ENCODE assay signal across 31 cellular contexts in the genomic region with DNA sequence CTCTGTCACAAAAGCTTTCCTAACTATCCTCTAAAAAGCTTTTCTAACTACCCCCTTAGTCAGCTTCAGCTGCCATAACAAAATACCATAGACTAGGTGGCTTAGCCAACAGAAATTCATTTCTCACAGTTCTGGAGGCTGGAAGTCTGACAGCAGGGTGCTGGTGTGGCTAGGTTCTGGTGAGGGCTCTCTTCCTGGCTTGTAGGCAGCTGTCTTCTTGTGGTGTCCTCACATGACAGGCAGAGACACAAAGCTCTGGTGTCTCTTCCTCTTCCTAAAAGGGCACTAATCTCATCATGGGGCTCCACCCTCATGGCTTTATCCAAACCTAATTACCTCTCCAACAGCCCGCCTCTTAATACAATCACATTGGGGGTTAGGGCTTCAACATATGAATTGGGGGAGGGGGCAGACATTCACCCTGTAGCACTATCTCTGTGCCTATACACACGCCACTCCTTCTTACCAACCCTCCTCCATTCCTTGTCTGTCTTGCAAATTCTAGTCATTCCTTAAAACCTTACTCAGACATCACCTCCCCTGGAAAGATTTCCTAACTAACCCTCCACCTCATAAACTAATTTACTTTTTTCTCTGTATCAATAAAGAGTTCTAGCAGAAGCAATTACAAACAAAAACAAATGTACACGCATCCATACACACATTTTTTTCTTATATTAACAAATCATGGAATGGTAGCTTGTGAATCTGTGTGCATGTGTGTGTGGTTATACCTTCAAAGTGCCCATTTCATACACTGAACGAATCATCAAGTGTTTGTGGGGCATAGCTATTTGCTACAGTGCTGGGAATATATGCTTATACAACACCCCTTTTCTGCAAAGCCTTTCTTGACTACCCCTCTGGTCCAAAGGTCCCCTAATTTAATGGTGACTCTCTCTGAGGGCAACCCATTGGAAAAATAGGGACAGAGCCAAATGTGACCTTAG. TPM values are rescaled to one million over a fixed set of nuclear protein-coding genes. Genes with fewer than 3 reads are reported as not detected.
DNase-seq lines count a peak whose midpoint lies in the region; ATAC-seq, FAIRE-seq and TF ChIP-seq lines count a peak whose summit lies in the region.
"Had no signal": no experiment of that assay in that cellular context is flagged by ENCODE, and none has a peak within 500 bp of the region (broad histone marks: within the 10 kb centered on the region; RNA-seq: fewer than 3 reads in every experiment).

No MANE protein-coding gene starts in this region.

- 94% methylated on average over 4 of the region's 4 CpGs for WGBS in HepG2 (ENCODE audit: low lambda C conversion rate)
- 71% methylated on average over 4 of the region's 4 CpGs for WGBS in right lobe of liver (ENCODE audit: insufficient coverage, low coverage, low lambda C conversion rate, missing lambda C conversion rate)

- H3K27ac ChIP-seq in HepG2 (ENCODE audit: extremely low read length, insufficient read depth, low read length), result no peak overlapping the region
- no peak overlapping the region for H3K27ac ChIP-seq in right lobe of liver
- H3K27ac ChIP-seq in astrocyte (ENCODE audit: low read depth, low read length), result peak overlapping the region; percentile 45
- H3K27ac ChIP-seq: SJCRH30, suprapubic skin had no signal

- in situ Hi-C loops in HepG2 (cut with HindIII; ENCODE audit: extremely low pct_ligation_motif_present, low pct_unique_long_range_greater_than_20kb), result no loop called here

- POLR2A ChIA-PET in HepG2 (lab: Yijun Ruan, JAX), result no interaction called here

- TF ChIP-seq CTCF in HepG2 (CRISPR knock-in tag; IDR thresholded peaks at IDR 0.05) (no peak), right lobe of liver (IDR thresholded peaks at IDR 0.05) (no peak), astrocyte (IDR thresholded peaks at IDR 0.05; ENCODE audit: insufficient read depth, low read depth, low read length) (no peak)

- peak overlapping the region; percentile 66 for H3K4me3 Mint-ChIP-seq in astrocyte (ENCODE audit: unreplicated experiment)
- H3K4me3 Mint-ChIP-seq: activated B cell treated with CpG ODN at 0.5 μM for 24 hours; activated naive CD4-positive, alpha-beta T cell treated with anti-CD3 and anti-CD28 coated beads, Interleukin-2, amount 50 U/mL, for 24 hours; CD4-positive, alpha-beta T cell; dendritic cell treated with granulocyte-macrophage colony-stimulating factor and Interleukin-4, amounts not matched to agents 40 ng/mL and 50 ng/mL, for 4 days; mesothelial cell of epicardium; natural killer cell treated with Interleukin-12 subunit alpha and Interleukin-12 subunit beta and Interleukin-15 and Interleukin-18, amount 100 ng/mL, for 72 hours; stimulated activated memory B cell treated with anti-CD40 and anti-IgM and Interleukin-4, amounts not matched to agents 10 μg/mL and 1 μg/mL and 100 μg/mL, for 72 hours had no signal

- DNase-seq in HepG2 (ENCODE audit: low spot score) (no peak), right lobe of liver (no peak), astrocyte (ENCODE audit: low read depth) (peak; percentile 59), myocyte (ENCODE audit: low read depth) (peak; percentile 55), GM12892 (ENCODE audit: insufficient read length) (no peak), sciatic nerve (ENCODE audit: low spot score) (no peak), NCI-H2227 (lab: John Stamatoyannopoulos, UW; ENCODE audit: unreplicated experiment) (no peak), DMS 273 treated with DMSO at 0.1 percent for 48 hours (lab: John Stamatoyannopoulos, UW) (no peak)
- DNase-seq: 8988T; activated B cell treated with CpG ODN at 0.5 μM for 24 hours; activated CD4-positive, alpha-beta T cell treated with anti-CD3 and anti-CD28 coated beads, Interleukin-2, amount 50 U/mL, for 4 hours; AML-193; caudate nucleus; CD4-positive, alpha-beta T cell; H7; left ventricle myocardium superior; NCI-H1092 treated with DMSO at 0.1 percent for 48 hours; NCI-H1930; NCI-H69; stimulated activated CD4-positive, alpha-beta T cell treated with anti-CD3 and anti-CD28 coated beads, Interleukin-4, amount 100 ng/mL, for 4 hours; T-helper 1 cell; uterus had no signal

- no TSS peak for BruUV-seq in HepG2 (replicated peaks; lab: Mats Ljungman, UMichigan)

- TF ChIP-seq EP300 in HepG2 (IDR thresholded peaks at IDR 0.05; ENCODE audit: low read depth in 2 of 2, low read length in 2 of 2), result no peak
- TF ChIP-seq EP300 in HepG2 (CRISPR knock-in tag; IDR thresholded peaks at IDR 0.05; ENCODE audit: borderline replicate concordance), result no peak

- no peaks in the 10 kb centered on the region for H3K27me3 ChIP-seq in HepG2 (ENCODE audit: control insufficient read depth in 1 of 2, insufficient read depth in 2 of 2, low read length in 2 of 2)
- H3K27me3 ChIP-seq in right lobe of liver, result no peaks in the 10 kb centered on the region
- no peaks in the 10 kb centered on the region for H3K27me3 ChIP-seq in astrocyte (ENCODE audit: insufficient read depth, low read length)
- H3K27me3 ChIP-seq: SJCRH30, suprapubic skin, uterus had no signal

- peaks cover 5% of the 10 kb centered on the region for H3K36me3 Mint-ChIP-seq in astrocyte (ENCODE audit: low read depth, unreplicated experiment)
- H3K36me3 Mint-ChIP-seq: activated naive CD4-positive, alpha-beta T cell treated with anti-CD3 and anti-CD28 coated beads, Interleukin-2, amount 50 U/mL, for 24 hours; natural killer cell treated with Interleukin-12 subunit alpha and Interleukin-12 subunit beta and Interleukin-15 and Interleukin-18, amount 100 ng/mL, for 72 hours had no signal

- H3K9me3 Mint-ChIP-seq in astrocyte (ENCODE audit: unreplicated experiment), result no peaks in the 10 kb centered on the region
- H3K9me3 Mint-ChIP-seq: activated naive CD4-positive, alpha-beta T cell treated with anti-CD3 and anti-CD28 coated beads, Interleukin-2, amount 50 U/mL, for 24 hours; CD4-positive, alpha-beta T cell; natural killer cell treated with Interleukin-12 subunit alpha and Interleukin-12 subunit beta and Interleukin-15 and Interleukin-18, amount 100 ng/mL, for 72 hours had no signal

- H2AFZ ChIP-seq in HepG2 (ENCODE audit: low read length) (no peak overlapping the region), astrocyte (ENCODE audit: low read depth, low read length) (no peak overlapping the region)

- no peak for TF ChIP-seq RAD21 in HepG2 (CRISPR knock-in tag; IDR thresholded peaks at IDR 0.05)

- FAIRE-seq in HepG2 (lab: Jason Lieb, UNC), result no peak
- FAIRE-seq in astrocyte (lab: Jason Lieb, UNC), result peak; percentile 52
- no peak for FAIRE-seq in GM12892 (lab: Jason Lieb, UNC)
- FAIRE-seq: islet of Langerhans had no signal

- H3K9ac ChIP-seq in HepG2 (ENCODE audit: insufficient read depth, low read depth, low read length) (no peak overlapping the region), astrocyte (ENCODE audit: low read length) (no peak overlapping the region)

- intact Hi-C loops in HepG2 (cut with micrococcal nuclease; ENCODE audit: unreplicated experiment), result no loop called here
- intact Hi-C loops in right lobe of liver (cut with DNase I), result no loop called here
- intact Hi-C loops in sciatic nerve (cut with DNase I), result no loop called here

- TF ChIP-seq POLR2A in HepG2 (IDR thresholded peaks at IDR 0.05; ENCODE audit: insufficient read depth in 1 of 2, low read depth in 2 of 2, low read length in 2 of 2) (no peak), right lobe of liver (IDR thresholded peaks at IDR 0.05) (no peak), GM12892 (IDR thresholded peaks at IDR 0.05; ENCODE audit: low read depth, low read length) (no peak)

- CTCF ChIA-PET in HepG2 (lab: Yijun Ruan, JAX; ENCODE audit: low intra/inter-chr PET ratio, low total read pairs), result no interaction called here

- peak overlapping the region; percentile 96 for H3K27ac Mint-ChIP-seq in astrocyte (ENCODE audit: unreplicated experiment)
- H3K27ac Mint-ChIP-seq: activated B cell treated with CpG ODN at 0.5 μM for 24 hours; activated naive CD4-positive, alpha-beta T cell treated with anti-CD3 and anti-CD28 coated beads, Interleukin-2, amount 50 U/mL, for 24 hours; CD4-positive, alpha-beta T cell; dendritic cell treated with granulocyte-macrophage colony-stimulating factor and Interleukin-4, amounts not matched to agents 40 ng/mL and 50 ng/mL, for 4 days; IgD-negative memory B cell; mesothelial cell of epicardium; natural killer cell treated with Interleukin-12 subunit alpha and Interleukin-12 subunit beta and Interleukin-15 and Interleukin-18, amount 100 ng/mL, for 72 hours; stimulated activated memory B cell treated with anti-CD40 and anti-IgM and Interleukin-4, amounts not matched to agents 10 μg/mL and 1 μg/mL and 100 μg/mL, for 72 hours had no signal

- H3K36me3 ChIP-seq in HepG2 (replicated peaks in 1 of 2; ENCODE audit: control insufficient read depth in 1 of 2, insufficient read depth in 2 of 2, low read length in 2 of 2), result peaks cover 7 to 9% of the 10 kb centered on the region in 2 experiments; a peak in 4 of 5 replicates
- H3K36me3 ChIP-seq in right lobe of liver, result no peaks in the 10 kb centered on the region
- H3K36me3 ChIP-seq in astrocyte (ENCODE audit: insufficient read depth, low read length), result no peaks in the 10 kb centered on the region
- H3K36me3 ChIP-seq: SJCRH30, suprapubic skin, uterus had no signal

- H3K79me2 ChIP-seq in HepG2 (ENCODE audit: insufficient read depth, low read length), result no peaks in the 10 kb centered on the region
- peaks cover 18% of the 10 kb centered on the region for H3K79me2 ChIP-seq in astrocyte (ENCODE audit: insufficient read depth, low read length)

- H3K9me3 ChIP-seq in HepG2 (ENCODE audit: low read length) (no peaks in the 10 kb centered on the region), right lobe of liver (no peaks in the 10 kb centered on the region), astrocyte (ENCODE audit: insufficient read depth, low read depth, low read length) (no peaks in the 10 kb centered on the region)
- H3K9me3 ChIP-seq: SJCRH30, suprapubic skin, uterus had no signal

- H3K4me2 ChIP-seq in HepG2 (ENCODE audit: low read depth, low read length) (no peak overlapping the region), astrocyte (ENCODE audit: low read length) (peak overlapping the region; percentile 4)

- H3K4me1 ChIP-seq in HepG2 (ENCODE audit: insufficient read depth, low read length) (no peaks in the 10 kb centered on the region), right lobe of liver (no peaks in the 10 kb centered on the region), astrocyte (ENCODE audit: insufficient read depth, low read length) (peaks cover 26% of the 10 kb centered on the region)
- H3K4me1 ChIP-seq: suprapubic skin had no signal

- no peaks in the 10 kb centered on the region for H3K27me3 Mint-ChIP-seq in astrocyte (ENCODE audit: low read depth, unreplicated experiment)
- H3K27me3 Mint-ChIP-seq: dendritic cell treated with granulocyte-macrophage colony-stimulating factor and Interleukin-4, amounts not matched to agents 40 ng/mL and 50 ng/mL, for 4 days had no signal

- no peaks in the 10 kb centered on the region for H4K20me1 ChIP-seq in HepG2 (ENCODE audit: insufficient read depth, low read length)
- peaks cover 3% of the 10 kb centered on the region for H4K20me1 ChIP-seq in astrocyte (ENCODE audit: insufficient read depth, low read length)

- H3K4me3 ChIP-seq in HepG2 (replicated peaks in 1 of 3; ENCODE audit: insufficient read depth in 1 of 3, low read depth in 2 of 3, low read length in 3 of 3) (no peak overlapping the region), right lobe of liver (no peak overlapping the region), astrocyte (ENCODE audit: insufficient read depth, low read depth, low read length) (no peak overlapping the region)
- H3K4me3 ChIP-seq: SJCRH30, suprapubic skin, uterus had no signal

- H3K4me1 Mint-ChIP-seq in astrocyte (ENCODE audit: low read depth, unreplicated experiment), result peaks cover 60% of the 10 kb centered on the region
- H3K4me1 Mint-ChIP-seq: activated B cell treated with CpG ODN at 0.5 μM for 24 hours; activated naive CD4-positive, alpha-beta T cell treated with anti-CD3 and anti-CD28 coated beads, Interleukin-2, amount 50 U/mL, for 24 hours; stimulated activated memory B cell treated with anti-CD40 and anti-IgM and Interleukin-4, amounts not matched to agents 10 μg/mL and 1 μg/mL and 100 μg/mL, for 72 hours had no signal

- no peak for ATAC-seq in HepG2
- ATAC-seq in right lobe of liver, result no peak
- ATAC-seq in sciatic nerve, result no peak
- ATAC-seq: left ventricle myocardium superior; stimulated activated memory B cell treated with anti-CD40 and anti-IgM and Interleukin-4, amounts not matched to agents 10 μg/mL and 1 μg/mL and 100 μg/mL, for 72 hours had no signal

RNA-seq across cellular contexts. Expression of a gene that starts 26.4 kb away (rescaled TPM):
- total RNA-seq in HepG2 (2016; rRNA removed; fragmentation: Illumina TruSeq; extraction: Trizol), result 59.5 and 80.6 TPM in 2 replicates
- 7.7 and 10.8 TPM in 2 replicates for total RNA-seq in HepG2 (2016; cell fraction: cytosol; rRNA removed; fragmentation: Illumina TruSeq; extraction: Trizol; ENCODE audit: low read depth)
- total RNA-seq in HepG2 (2016; cell fraction: insoluble cytoplasmic fraction; rRNA removed; fragmentation: Illumina TruSeq; extraction: Trizol), result 59.9 and 79.4 TPM in 2 replicates
- 31.0 and 34.2 TPM in 2 replicates for total RNA-seq in HepG2 (2016; cell fraction: membrane; rRNA removed; fragmentation: Illumina TruSeq; extraction: Trizol)
- 53.4 and 63.5 TPM in 2 replicates for total RNA-seq in HepG2 (2016; cell fraction: nucleus; rRNA removed; fragmentation: Illumina TruSeq; extraction: Trizol)
- 13.0 and 18.8 TPM in 2 replicates for polyA plus RNA-seq in HepG2 (2011; rRNA removed)
- polyA plus RNA-seq in HepG2 (2011; cell fraction: cytosol; rRNA removed), result 11.3 and 11.5 TPM in 2 replicates
- 27.3 and 37.7 TPM in 2 replicates for polyA plus RNA-seq in HepG2 (2011; cell fraction: nucleus; rRNA removed)
- polyA plus RNA-seq in HepG2 (2012), result 10.7 and 10.9 TPM in 2 replicates
- 4.3 and 4.9 TPM in 2 replicates for polyA plus RNA-seq in HepG2 (2016; cell fraction: cytosol; fragmentation: Illumina TruSeq; extraction: Trizol; ENCODE audit: low read depth)
- 57.8 and 61.6 TPM in 2 replicates for polyA plus RNA-seq in HepG2 (2016; cell fraction: insoluble cytoplasmic fraction; fragmentation: Illumina TruSeq; extraction: Trizol; ENCODE audit: low read depth)
- 14.8 and 14.9 TPM in 2 replicates for polyA plus RNA-seq in HepG2 (2016; cell fraction: membrane; fragmentation: Illumina TruSeq; extraction: Trizol; ENCODE audit: low read depth)
- polyA plus RNA-seq in HepG2 (2016; cell fraction: nucleus; fragmentation: Illumina TruSeq; extraction: Trizol; ENCODE audit: insufficient read depth, low read depth), result 58.3 and 64.1 TPM in 2 replicates
- polyA minus RNA-seq in HepG2 (2011; rRNA and poly(A)+ RNA removed; ENCODE audit: low replicate concordance), result 19.3 and 21.6 TPM in 2 replicates
- polyA minus RNA-seq in HepG2 (2011; cell fraction: cytosol; rRNA and poly(A)+ RNA removed), result 8.8 and 15.0 TPM in 2 replicates
- 37.7 and 46.2 TPM in 2 replicates for polyA minus RNA-seq in HepG2 (2011; cell fraction: nucleus; rRNA and poly(A)+ RNA removed)
- 1 to 10 TPM; 3.0 to 5.4 (median 4.4) TPM for total RNA-seq in right lobe of liver
- total RNA-seq in astrocyte, result 43.0 and 46.5 TPM in 2 replicates
- 29.6 and 33.7 TPM in 2 replicates for total RNA-seq in myocyte
- 25.2 TPM for polyA plus RNA-seq in myocyte (2012)
- not detected for polyA plus RNA-seq in GM12892 (2012; ENCODE audit: missing spikeins)
- 13.7 TPM for total RNA-seq in sciatic nerve
- total RNA-seq: CD4-positive, alpha-beta T cell had no signal

Comparison
In these comparisons a context has a peak if more than half of its experiments do, and no peak if none do; other contexts are left out.
1. DNase-seq: peak in astrocyte (single experiment) and myocyte (single experiment); none in HepG2 (single experiment), right lobe of liver (0 of 3), GM12892 (single experiment), sciatic nerve (single experiment), NCI-H2227 (single experiment) and DMS 273 treated with DMSO at 0.1 percent for 48 hours (single experiment).